26 cellular contexts compared by ENCODE assay signal in genomic region chr3:60575726-60576272, GRCh38.
"Had no signal": no experiment of that assay in that cellular context is flagged by ENCODE, and none has a peak within 500 bp of the region (broad histone marks: within the 10 kb centered on the region; RNA-seq: fewer than 3 reads in every experiment).

No MANE protein-coding gene starts in this region.

- H3K9me3 Mint-ChIP-seq: activated CD4-positive, alpha-beta memory T cell treated with anti-CD3 and anti-CD28 coated beads, Interleukin-2, amount 10 ng/mL, durations not matched to agents 7 days and 5 days; activated CD4-positive, alpha-beta T cell treated with anti-CD3 and anti-CD28 coated beads, Interleukin-2, amount 10 ng/mL, durations not matched to agents 7 days and 5 days; activated naive CD4-positive, alpha-beta T cell treated with anti-CD3 and anti-CD28 coated beads for 36 hours; activated T-helper 17 cell treated with anti-CD3 and anti-CD28 coated beads, Interleukin-2, amount 50 U/mL, for 72 hours had no signal

- H3K4me1 ChIP-seq: body of pancreas had no signal

- H3K36me3 ChIP-seq: MG63 had no signal

- ATAC-seq: activated T-helper 17 cell treated with anti-CD3 and anti-CD28 coated beads, Interleukin-2, amount 50 U/mL, for 72 hours; body of pancreas; T-helper 17 cell had no signal

- H3K4me2 ChIP-seq: PC-9 had no signal

- DNase-seq: activated CD4-positive, alpha-beta memory T cell treated with anti-CD3 and anti-CD28 coated beads, Interleukin-2, amount 10 ng/mL, durations not matched to agents 7 days and 5 days; activated CD4-positive, alpha-beta T cell treated with anti-CD3 and anti-CD28 coated beads, Interleukin-2, amount 10 ng/mL, durations not matched to agents 7 days and 5 days; activated CD4-positive, CD25-positive, alpha-beta regulatory T cell; activated gamma-delta T cell; activated naive CD4-positive, alpha-beta T cell treated with anti-CD3 and anti-CD28 coated beads for 36 hours; activated T-cell treated with anti-CD3 and anti-CD28 coated beads for 4 hours; activated T-cell treated with anti-CD3 and anti-CD28 coated beads, Interleukin-2, amount 50 U/mL, for 48 hours; aorta; body of pancreas; central memory CD4-positive, alpha-beta T cell; MG63; NCI-H1048; NCI-H146; NCI-H187 treated with DMSO at 0.1 percent for 48 hours; NCI-H2081 treated with DMSO at 0.1 percent for 48 hours; NCI-H2227 treated with DMSO at 0.1 percent for 48 hours; NCI-H446 treated with DMSO at 0.1 percent for 48 hours; NCI-H524 treated with DMSO at 0.1 percent for 48 hours; NCI-H774; PC-9; SIG-M5; T-helper 17 cell; T-helper 9 cell had no signal

- H3K27me3 Mint-ChIP-seq: activated CD4-positive, alpha-beta T cell treated with anti-CD3 and anti-CD28 coated beads, Interleukin-2, amount 10 ng/mL, durations not matched to agents 7 days and 5 days; activated naive CD8-positive, alpha-beta T cell; T-helper 17 cell had no signal

- H3K4me3 ChIP-seq: body of pancreas, MG63, PC-9 had no signal

- H2AFZ ChIP-seq: PC-9 had no signal

- H3K27me3 ChIP-seq: body of pancreas, MG63 had no signal

- H3K9me3 ChIP-seq: body of pancreas, MG63 had no signal

- H3K27ac ChIP-seq: body of pancreas, PC-9, VCaP had no signal

- H3K4me3 Mint-ChIP-seq: activated CD4-positive, alpha-beta memory T cell treated with anti-CD3 and anti-CD28 coated beads, Interleukin-2, amount 10 ng/mL, durations not matched to agents 7 days and 5 days; activated CD4-positive, alpha-beta T cell treated with anti-CD3 and anti-CD28 coated beads, Interleukin-2, amount 10 ng/mL, durations not matched to agents 7 days and 5 days; activated naive CD4-positive, alpha-beta T cell treated with anti-CD3 and anti-CD28 coated beads for 36 hours; activated naive CD8-positive, alpha-beta T cell; activated T-helper 17 cell treated with anti-CD3 and anti-CD28 coated beads, Interleukin-2, amount 50 U/mL, for 72 hours; T-helper 17 cell had no signal

- H3K27ac Mint-ChIP-seq: activated CD4-positive, alpha-beta memory T cell treated with anti-CD3 and anti-CD28 coated beads, Interleukin-2, amount 10 ng/mL, durations not matched to agents 7 days and 5 days; activated CD4-positive, alpha-beta T cell treated with anti-CD3 and anti-CD28 coated beads, Interleukin-2, amount 10 ng/mL, durations not matched to agents 7 days and 5 days; activated naive CD4-positive, alpha-beta T cell treated with anti-CD3 and anti-CD28 coated beads for 36 hours; activated naive CD8-positive, alpha-beta T cell; activated T-helper 17 cell treated with anti-CD3 and anti-CD28 coated beads, Interleukin-2, amount 50 U/mL, for 72 hours; T-helper 17 cell had no signal

- H3K4me1 Mint-ChIP-seq: activated CD4-positive, alpha-beta memory T cell treated with anti-CD3 and anti-CD28 coated beads, Interleukin-2, amount 10 ng/mL, durations not matched to agents 7 days and 5 days; activated CD4-positive, alpha-beta T cell treated with anti-CD3 and anti-CD28 coated beads, Interleukin-2, amount 10 ng/mL, durations not matched to agents 7 days and 5 days; activated T-helper 17 cell treated with anti-CD3 and anti-CD28 coated beads, Interleukin-2, amount 50 U/mL, for 72 hours; T-helper 17 cell had no signal
